19 cellular contexts compared by ENCODE assay signal in genomic region chr4:101958547-101958946, GRCh38.
"Had no signal": no experiment of that assay in that cellular context is flagged by ENCODE, and none has a peak within 500 bp of the region (broad histone marks: within the 10 kb centered on the region; RNA-seq: fewer than 3 reads in every experiment).

No MANE protein-coding gene starts in this region.

- H3K79me2 ChIP-seq: parathyroid adenoma had no signal

- H3K4me1 Mint-ChIP-seq: activated naive CD8-positive, alpha-beta T cell treated with anti-CD3 and anti-CD28 coated beads, Interleukin-2, amount 10 ng/mL, durations not matched to agents 7 days and 5 days had no signal

- H3K36me3 ChIP-seq: heart left ventricle, lower lobe of right lung had no signal

- H3K27me3 ChIP-seq: heart left ventricle had no signal

- H3K9ac ChIP-seq: parathyroid adenoma had no signal

- H3K9me3 ChIP-seq: heart left ventricle, lower lobe of right lung, mucosa of descending colon had no signal

- H3K27ac Mint-ChIP-seq: activated naive CD4-positive, alpha-beta T cell treated with anti-CD3 and anti-CD28 coated beads for 36 hours; activated naive CD8-positive, alpha-beta T cell treated with anti-CD3 and anti-CD28 coated beads, Interleukin-2, amount 10 ng/mL, durations not matched to agents 7 days and 5 days; activated T-cell treated with anti-CD3 and anti-CD28 coated beads, Interleukin-2, amount 50 U/mL, for 24 hours; activated T-helper 2 cell treated with anti-CD3 and anti-CD28 coated beads, Interferon-gamma antibody, Interleukin-2, Interleukin-4, amounts not matched to agents 10 μg/mL and 5 μg/mL and 100 μg/mL, durations not matched to agents 14 hours and 24 hours and 36 hours; dendritic cell treated with granulocyte-macrophage colony-stimulating factor and Interleukin-4, amounts not matched to agents 40 ng/mL and 50 ng/mL, for 4 days; nephron progenitor cell had no signal

- H3K4me3 Mint-ChIP-seq: activated naive CD4-positive, alpha-beta T cell treated with anti-CD3 and anti-CD28 coated beads for 36 hours; activated naive CD8-positive, alpha-beta T cell treated with anti-CD3 and anti-CD28 coated beads, Interleukin-2, amount 10 ng/mL, durations not matched to agents 7 days and 5 days; activated T-cell treated with anti-CD3 and anti-CD28 coated beads, Interleukin-2, amount 50 U/mL, for 24 hours; dendritic cell treated with granulocyte-macrophage colony-stimulating factor and Interleukin-4, amounts not matched to agents 40 ng/mL and 50 ng/mL, for 4 days; nephron progenitor cell had no signal

- ATAC-seq: heart left ventricle; left colon; lower lobe of right lung; mucosa of descending colon; right cardiac atrium; stimulated activated naive CD8-positive, alpha-beta T cell treated with anti-CD3 and anti-CD28 coated beads, Interleukin-15, Interleukin-2, amounts not matched to agents 100 U/mL and 50 U/mL, for 24 hours had no signal

- FAIRE-seq: endometrium had no signal

- H3K27ac ChIP-seq: heart left ventricle, lower lobe of right lung, parathyroid adenoma had no signal

- H3K36me3 Mint-ChIP-seq: activated naive CD8-positive, alpha-beta T cell treated with anti-CD3 and anti-CD28 coated beads, Interleukin-2, amount 10 ng/mL, durations not matched to agents 7 days and 5 days had no signal

- H3K9me3 Mint-ChIP-seq: activated naive CD4-positive, alpha-beta T cell treated with anti-CD3 and anti-CD28 coated beads for 36 hours; activated naive CD8-positive, alpha-beta T cell treated with anti-CD3 and anti-CD28 coated beads, Interleukin-2, amount 10 ng/mL, durations not matched to agents 7 days and 5 days; activated T-cell treated with anti-CD3 and anti-CD28 coated beads, Interleukin-2, amount 50 U/mL, for 24 hours; activated T-helper 2 cell treated with anti-CD3 and anti-CD28 coated beads, Interferon-gamma antibody, Interleukin-2, Interleukin-4, amounts not matched to agents 10 μg/mL and 5 μg/mL and 100 μg/mL, durations not matched to agents 14 hours and 24 hours and 36 hours; dendritic cell treated with granulocyte-macrophage colony-stimulating factor and Interleukin-4, amounts not matched to agents 40 ng/mL and 50 ng/mL, for 4 days; nephron progenitor cell had no signal

- DNase-seq: activated naive CD4-positive, alpha-beta T cell treated with anti-CD3 and anti-CD28 coated beads for 36 hours; activated naive CD8-positive, alpha-beta T cell treated with anti-CD3 and anti-CD28 coated beads, Interleukin-2, amount 10 ng/mL, durations not matched to agents 7 days and 5 days; activated T-cell treated with anti-CD3 and anti-CD28 coated beads, Interleukin-2, amount 50 U/mL, for 24 hours; amniotic stem cell; effector CD4-positive, alpha-beta T cell; heart left ventricle; islet precursor cell; left colon; lower lobe of right lung; mesendoderm; mucosa of descending colon; nephron progenitor cell; right cardiac atrium; stimulated activated CD4-positive, alpha-beta T cell treated with anti-CD3 and anti-CD28 coated beads, Interleukin-4, amount 100 ng/mL, for 24 hours; stimulated activated naive CD8-positive, alpha-beta T cell treated with anti-CD3 and anti-CD28 coated beads, Interleukin-15, Interleukin-2, amounts not matched to agents 100 U/mL and 50 U/mL, for 24 hours had no signal

- H3K27me3 Mint-ChIP-seq: activated T-cell treated with anti-CD3 and anti-CD28 coated beads, Interleukin-2, amount 50 U/mL, for 24 hours; dendritic cell treated with granulocyte-macrophage colony-stimulating factor and Interleukin-4, amounts not matched to agents 40 ng/mL and 50 ng/mL, for 4 days had no signal

- H3K4me3 ChIP-seq: heart left ventricle, lower lobe of right lung, mucosa of descending colon had no signal

- H2AFZ ChIP-seq: parathyroid adenoma had no signal

- H3K4me1 ChIP-seq: heart left ventricle, lower lobe of right lung, parathyroid adenoma had no signal
